ENCODE assay signal across 13 cellular contexts in the genomic region with DNA sequence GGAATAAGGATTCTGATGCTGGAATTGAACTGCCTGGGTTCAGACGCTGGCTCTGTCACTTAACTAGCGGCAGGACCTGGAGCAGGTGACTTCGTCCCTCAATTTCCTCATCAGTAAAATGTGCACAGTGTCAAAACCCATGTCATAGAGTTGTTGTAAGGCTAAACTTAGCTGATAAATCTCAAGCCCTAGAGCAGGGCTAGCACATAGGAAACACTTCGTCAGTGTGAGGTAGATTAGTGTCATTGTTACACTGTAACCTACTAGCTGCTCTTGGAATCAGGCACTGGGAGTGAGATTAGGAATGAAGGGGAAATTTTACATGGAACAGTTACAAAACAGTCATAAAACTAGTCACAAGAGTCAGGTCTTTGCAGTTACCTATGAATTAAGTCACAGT. TPM values are rescaled to one million over a fixed set of nuclear protein-coding genes. Genes with fewer than 3 reads are reported as not detected.
DNase-seq lines count a peak whose midpoint lies in the region; ATAC-seq, FAIRE-seq and TF ChIP-seq lines count a peak whose summit lies in the region.
"Had no signal": no experiment of that assay in that cellular context is flagged by ENCODE, and none has a peak within 500 bp of the region (broad histone marks: within the 10 kb centered on the region; RNA-seq: fewer than 3 reads in every experiment).

No MANE protein-coding gene starts in this region.

- peak overlapping the region in 2 of 3 experiments; percentile 19 to 65; a peak in 5 of 7 replicates for H3K27ac Mint-ChIP-seq in H9
- peak overlapping the region; percentile 51 for H3K27ac Mint-ChIP-seq in stimulated activated memory B cell treated with anti-CD40 and anti-IgM and Interleukin-4, amounts not matched to agents 10 μg/mL and 1 μg/mL and 100 μg/mL, for 72 hours
- H3K27ac Mint-ChIP-seq: HFFc6 had no signal

- no peak overlapping the region for H3K27ac ChIP-seq in H9 (ENCODE audit: insufficient read length, low read depth, low read length)
- no peak overlapping the region for H3K27ac ChIP-seq in K562 (ENCODE audit: extremely low read depth, low read depth, low read length)
- no peak overlapping the region for H3K27ac ChIP-seq in right cardiac atrium (ENCODE audit: low read length)
- no peak overlapping the region for H3K27ac ChIP-seq in RWPE1
- H3K27ac ChIP-seq: SK-N-MC had no signal

- H2AFZ ChIP-seq in H9 (ENCODE audit: low read length) (no peak overlapping the region), K562 (ENCODE audit: low read depth, low read length) (no peak overlapping the region)

- H2BK15ac ChIP-seq in H9 (ENCODE audit: low read depth, low read length): no peak overlapping the region

- ATAC-seq in K562: peak; percentile 48; the same call in 1 of the 3 replicates
- ATAC-seq in right cardiac atrium: peak; percentile 22 to 79
- no peak for ATAC-seq in stimulated activated memory B cell treated with anti-CD40 and anti-IgM and Interleukin-4, amounts not matched to agents 10 μg/mL and 1 μg/mL and 100 μg/mL, for 72 hours
- no peak for ATAC-seq in HG03432 (IDR thresholded peaks at IDR 0.05; ENCODE audit: unreplicated experiment)
- ATAC-seq: Panc1 had no signal

- no peaks in the 10 kb centered on the region for H3K9me3 Mint-ChIP-seq in H9
- H3K9me3 Mint-ChIP-seq in stimulated activated memory B cell treated with anti-CD40 and anti-IgM and Interleukin-4, amounts not matched to agents 10 μg/mL and 1 μg/mL and 100 μg/mL, for 72 hours: no peaks in the 10 kb centered on the region

- TF ChIP-seq POLR2A in K562 (conservative IDR thresholded peaks at IDR 0.05): no peak

- H3K27me3 ChIP-seq in H9 (ENCODE audit: insufficient read depth, low read length): no peaks in the 10 kb centered on the region
- peaks cover 7 to 24% of the 10 kb centered on the region in 2 experiments for H3K27me3 ChIP-seq in K562 (ENCODE audit: control insufficient read depth in 2 of 2, insufficient read depth in 2 of 2, low read length in 2 of 2)
- no peaks in the 10 kb centered on the region for H3K27me3 ChIP-seq in right cardiac atrium (ENCODE audit: control insufficient read depth, insufficient read depth)

- H3K4me3 ChIP-seq in K562 (no peak overlapping the region), right cardiac atrium (ENCODE audit: low read length) (no peak overlapping the region)
- H3K4me3 ChIP-seq: SK-N-MC had no signal

- H3K4me3 Mint-ChIP-seq in H9: no peak overlapping the region
- no peak overlapping the region for H3K4me3 Mint-ChIP-seq in stimulated activated memory B cell treated with anti-CD40 and anti-IgM and Interleukin-4, amounts not matched to agents 10 μg/mL and 1 μg/mL and 100 μg/mL, for 72 hours
- H3K4me3 Mint-ChIP-seq: HFFc6 had no signal

- peaks cover 29 to 39% of the 10 kb centered on the region in 2 experiments for H3K4me1 Mint-ChIP-seq in H9
- peaks cover 77% of the 10 kb centered on the region for H3K4me1 Mint-ChIP-seq in stimulated activated memory B cell treated with anti-CD40 and anti-IgM and Interleukin-4, amounts not matched to agents 10 μg/mL and 1 μg/mL and 100 μg/mL, for 72 hours

- BruUV-seq in K562 (replicated peaks; lab: Mats Ljungman, UMichigan): no TSS peak

- no peak overlapping the region for H4K91ac ChIP-seq in H9 (ENCODE audit: insufficient read length, low read depth, low read length)

- TF ChIP-seq CTCF in H9 (conservative IDR thresholded peaks at IDR 0.05) (no peak), K562 (IDR thresholded peaks at IDR 0.05 in 2 of 3, conservative IDR thresholded peaks at IDR 0.05 in 1 of 3; ENCODE audit: insufficient read depth in 2 of 3, low read depth in 1 of 3, low read length in 3 of 3) (no peak), RWPE1 (conservative IDR thresholded peaks at IDR 0.05; ENCODE audit: low read depth) (no peak)

- DNase-seq in H9 (no peak), K562 (ENCODE audit: extremely low read depth in 1 of 4, low spot score in 3 of 4) (no peak), right cardiac atrium (no peak), RWPE1 (ENCODE audit: low spot score) (no peak), NCI-H1436 treated with DMSO at 0.1 percent for 48 hours (lab: John Stamatoyannopoulos, UW) (no peak)
- DNase-seq: C1 segment of cervical spinal cord, HFFc6, NCI-H1105, NCI-H1694 treated with DMSO at 0.1 percent for 48 hours had no signal

- H4K5ac ChIP-seq in H9 (ENCODE audit: insufficient read length, low read depth, low read length): no peak overlapping the region

- H3K9me3 ChIP-seq in H9 (ENCODE audit: control insufficient read depth, low read depth, low read length): no peaks in the 10 kb centered on the region
- no peaks in the 10 kb centered on the region for H3K9me3 ChIP-seq in K562 (replicated peaks; ENCODE audit: control insufficient read depth, insufficient read depth, low read depth, low read length)
- H3K9me3 ChIP-seq in right cardiac atrium (ENCODE audit: control insufficient read depth, low read length): no peaks in the 10 kb centered on the region

- H3K9ac ChIP-seq in H9 (ENCODE audit: extremely low read depth, insufficient read length, low read length) (no peak overlapping the region), K562 (ENCODE audit: insufficient read depth in 1 of 2, low read depth in 2 of 2, low read length in 2 of 2) (no peak overlapping the region)

- intact Hi-C loops in K562 (cut with micrococcal nuclease) (no loop called here), right cardiac atrium (cut with DNase I) (no loop called here)

- H3K23ac ChIP-seq in H9 (ENCODE audit: insufficient read length, low read depth, low read length): no peak overlapping the region

- TF ChIP-seq EP300 in K562 (IDR thresholded peaks at IDR 0.05; ENCODE audit: low read length): no peak

- H3K9me1 ChIP-seq in K562 (ENCODE audit: control insufficient read depth, insufficient read depth, low read length): no peaks in the 10 kb centered on the region

- H3K36me3 Mint-ChIP-seq in H9 (ENCODE audit: insufficient read depth in 1 of 3, low read depth in 3 of 3): no peaks in the 10 kb centered on the region
- peaks cover 29% of the 10 kb centered on the region for H3K36me3 Mint-ChIP-seq in stimulated activated memory B cell treated with anti-CD40 and anti-IgM and Interleukin-4, amounts not matched to agents 10 μg/mL and 1 μg/mL and 100 μg/mL, for 72 hours

- H2BK20ac ChIP-seq in H9 (ENCODE audit: low read depth, low read length, poor library complexity, severe bottlenecking): no peak overlapping the region

- no peak overlapping the region for H3K56ac ChIP-seq in H9 (ENCODE audit: insufficient read length, low read depth, low read length)

- CTCF ChIA-PET in K562 (lab: Yijun Ruan, JAX; ENCODE audit: low intra/inter-chr PET ratio): no interaction called here
- CTCF ChIA-PET in RWPE1 (lab: Yijun Ruan, JAX): interaction anchor here (0.7 kb wide), 1 partner anchor 373 kb away, joined by 4 read pairs; no protein-coding TSS in a partner anchor

- H2BK12ac ChIP-seq in H9 (ENCODE audit: insufficient read length, low read depth, low read length): no peak overlapping the region

- H3K27me3 Mint-ChIP-seq in H9 (ENCODE audit: low read depth): no peaks in the 10 kb centered on the region
- H3K27me3 Mint-ChIP-seq in stimulated activated memory B cell treated with anti-CD40 and anti-IgM and Interleukin-4, amounts not matched to agents 10 μg/mL and 1 μg/mL and 100 μg/mL, for 72 hours: no peaks in the 10 kb centered on the region

- H3K4me1 ChIP-seq in H9 (ENCODE audit: insufficient read depth, low read length): peaks cover 4% of the 10 kb centered on the region; the same call in 1 of the 2 replicates
- H3K4me1 ChIP-seq in K562 (replicated peaks in 1 of 2; ENCODE audit: control insufficient read depth in 2 of 2, insufficient read depth in 2 of 2, low read length in 2 of 2): no peaks in the 10 kb centered on the region
- H3K4me1 ChIP-seq in right cardiac atrium (ENCODE audit: control insufficient read depth, insufficient read depth, low read length): no peaks in the 10 kb centered on the region

- no peak overlapping the region for H4K8ac ChIP-seq in H9 (replicated peaks; ENCODE audit: insufficient read length, low read depth, low read length)

- no peaks in the 10 kb centered on the region for H3K79me1 ChIP-seq in H9 (ENCODE audit: insufficient read depth, low read depth, low read length, poor library complexity, severe bottlenecking)

- H3K18ac ChIP-seq in H9 (ENCODE audit: insufficient read length, low read depth, low read length): no peak overlapping the region

- no peaks in the 10 kb centered on the region for H3K23me2 ChIP-seq in H9 (ENCODE audit: insufficient read length, low read depth, low read length, poor library complexity, severe bottlenecking)

- in situ Hi-C loops in K562 (cut with MboI): no loop called here

- H3T11ph ChIP-seq in H9 (ENCODE audit: low read length): no peak overlapping the region

- WGBS in H9 (ENCODE audit: extremely low coverage, insufficient read length, low lambda C conversion rate): no CpG with 5 or more reads among the region's 4 CpGs
- 4% methylated on average over 4 of the region's 4 CpGs for WGBS in K562 (ENCODE audit: insufficient coverage, low coverage, missing lambda C conversion rate)
- WGBS in right cardiac atrium: 76% methylated on average over 4 of the region's 4 CpGs

- H3K4me2 ChIP-seq in H9 (ENCODE audit: insufficient read depth, insufficient read length, low read length): no peak overlapping the region
- H3K4me2 ChIP-seq in K562 (ENCODE audit: insufficient read depth, low read length): no peak overlapping the region

- H3K14ac ChIP-seq in H9 (ENCODE audit: insufficient read depth, low read length): no peak overlapping the region

- TF ChIP-seq RAD21 in K562 (CRISPR knock-in tag; conservative IDR thresholded peaks at IDR 0.05 in 1 of 2, IDR thresholded peaks at IDR 0.05 in 1 of 2): no peak

- H3K79me2 ChIP-seq in H9 (ENCODE audit: insufficient read depth, low read length) (no peaks in the 10 kb centered on the region), K562 (ENCODE audit: control insufficient read depth, insufficient read depth, low read length) (no peaks in the 10 kb centered on the region)

- no peak overlapping the region for H2BK5ac ChIP-seq in H9 (ENCODE audit: insufficient read length, low read length)

- no peak overlapping the region for H2BK120ac ChIP-seq in H9 (ENCODE audit: low read depth, low read length, poor library complexity, severe bottlenecking)

- no peaks in the 10 kb centered on the region for H3K36me3 ChIP-seq in K562 (ENCODE audit: control insufficient read depth, insufficient read depth, low read length)

- no peak overlapping the region for H2AK5ac ChIP-seq in H9 (ENCODE audit: insufficient read length, low read length)

- FAIRE-seq in K562 (lab: Jason Lieb, UNC): no peak

- H4K20me1 ChIP-seq in H9 (ENCODE audit: control insufficient read depth, insufficient read depth, insufficient read length): no peaks in the 10 kb centered on the region
- no peaks in the 10 kb centered on the region for H4K20me1 ChIP-seq in K562 (replicated peaks; ENCODE audit: control insufficient read depth, insufficient read depth, low read length)

- POLR2A ChIA-PET in K562 (lab: Yijun Ruan, JAX) (interaction anchor here (3.5 kb wide), 1 partner anchor 12 kb away, joined by 10 read pairs; no protein-coding TSS in a partner anchor), RWPE1 (lab: Yijun Ruan, JAX; ENCODE audit: low non-redundant PET) (no interaction called here)

- H3K4ac ChIP-seq in H9 (ENCODE audit: low read depth, low read length): no peak overlapping the region

RNA-seq across cellular contexts. Expression of gene ANGPTL1, which starts 56.1 kb away (rescaled TPM):
- total RNA-seq in H9 (2021) (not detected in 2 replicates), K562 (2014; rRNA removed) (not detected in 2 replicates), K562 (2014; rRNA removed; fragmentation: Illumina TruSeq; extraction: Trizol) (not detected in 2 replicates), K562 (2015; rRNA removed; fragmentation: Illumina TruSeq; extraction: Trizol) (not detected in 2 replicates), K562 (2021) (0.04 TPM in 1 of 2 replicates, not detected in the other), right cardiac atrium (10 to 100 TPM; 13.2 to 25.7 (median 20.6) TPM)
- not detected in 2 replicates for total RNA-seq in K562 (2011; cell fraction: chromatin; rRNA removed; ENCODE audit: low replicate concordance)
- total RNA-seq in K562 (2011; cell fraction: nucleolus; rRNA removed): not detected in 2 replicates
- total RNA-seq in K562 (2011; cell fraction: nucleoplasm; rRNA removed): not detected in 2 replicates
- polyA plus RNA-seq in K562 (2011; rRNA removed) (not detected in 2 replicates), K562 (2014; fragmentation: Illumina TruSeq; extraction: Trizol) (not detected in 2 replicates), K562 (2014; fragmentation: Nextera tagmentation; extraction: Ambion mirVana) (under 1 TPM in 1 of 2 experiments, not detected in 1; 0.06 TPM), K562 (2014; rRNA removed) (not detected in 2 replicates), right cardiac atrium (19.1 TPM)
- polyA plus RNA-seq in K562 (2011; cell fraction: cytosol; rRNA removed): not detected in 2 replicates
- not detected in 2 replicates for polyA plus RNA-seq in K562 (2011; cell fraction: nucleus; rRNA removed)
- not detected in 2 replicates for polyA plus RNA-seq in K562 (2012)
- not detected in 2 replicates for polyA minus RNA-seq in K562 (2011; rRNA and poly(A)+ RNA removed)
- not detected in 2 replicates for polyA minus RNA-seq in K562 (2011; cell fraction: cytosol; rRNA and poly(A)+ RNA removed)
- not detected in 2 replicates for polyA minus RNA-seq in K562 (2011; cell fraction: nucleus; rRNA and poly(A)+ RNA removed)
- total RNA-seq: HFFc6 had no signal

Comparison
In these comparisons a context has a peak if more than half of its experiments do, and no peak if none do; other contexts are left out.
1. ATAC-seq: peak in K562 (single experiment) and right cardiac atrium (2 of 2); none in stimulated activated memory B cell treated with anti-CD40 and anti-IgM and Interleukin-4, amounts not matched to agents 10 μg/mL and 1 μg/mL and 100 μg/mL, for 72 hours (single experiment) and HG03432 (single experiment).
2. RNA of gene ANGPTL1, which starts 56.1 kb away (total RNA-seq): 13.2 to 25.7 TPM in right cardiac atrium; not detected in H9 and 0.04 TPM in K562; every median in the first group is over 10 times any median in the second.